In genomic region chr1:25170439-25170838, GRCh38 we compare ENCODE assay signal across 1 cellular context.
TF ChIP-seq lines count a peak whose summit lies in the region.

No MANE protein-coding gene starts in this region.

TF ChIP-seq in HepG2, 621 proteins besides CTCF, POLR2A, EP300 and RAD21 (continued from another document):
- TF ChIP-seq ADNP (CRISPR knock-in tag; IDR thresholded peaks at IDR 0.05) (0 out of 2 replicates have a peak, but pooled peaks have one; percentile 2), ZNF589 (CRISPR knock-in tag; conservative IDR thresholded peaks at IDR 0.05) (no peak), CHD4 (IDR thresholded peaks at IDR 0.05; ENCODE audit: borderline replicate concordance, low read length) (no peak), MYC (CRISPR knock-in tag; IDR thresholded peaks at IDR 0.05; ENCODE audit: borderline replicate concordance) (no peak), NR1H2 (CRISPR knock-in tag; IDR thresholded peaks at IDR 0.05; ENCODE audit: borderline replicate concordance, low read depth) (no peak), ZNF703 (CRISPR knock-in tag; IDR thresholded peaks at IDR 0.05; ENCODE audit: borderline replicate concordance) (no peak), NFRKB (IDR thresholded peaks at IDR 0.05) (no peak), STAG1 (CRISPR knock-in tag; IDR thresholded peaks at IDR 0.05) (no peak), ZNF629 (CRISPR knock-in tag; conservative IDR thresholded peaks at IDR 0.05) (peak; percentile 70), ZNF382 (CRISPR knock-in tag; IDR thresholded peaks at IDR 0.05; ENCODE audit: borderline replicate concordance) (no peak), ZMYM2 (CRISPR knock-in tag; IDR thresholded peaks at IDR 0.05) (no peak), SYNCRIP (IDR thresholded peaks at IDR 0.05; ENCODE audit: insufficient read depth, low read depth, low read length) (no peak), ZKSCAN1 (IDR thresholded peaks at IDR 0.05; ENCODE audit: low read length) (no peak), RNF219 (CRISPR knock-in tag; IDR thresholded peaks at IDR 0.05) (no peak), BRCA1 (CRISPR knock-in tag; IDR thresholded peaks at IDR 0.05) (no peak), BHLHE40 (IDR thresholded peaks at IDR 0.05; ENCODE audit: low read length) (no peak), ZNF547 (CRISPR knock-in tag; IDR thresholded peaks at IDR 0.05) (no peak), ZNF124 (CRISPR knock-in tag; IDR thresholded peaks at IDR 0.05) (no peak), ZMYM3 (CRISPR knock-in tag; IDR thresholded peaks at IDR 0.05) (peak; percentile 31; the same call in 1 of the 2 replicates), ZNF138 (CRISPR knock-in tag; IDR thresholded peaks at IDR 0.05; ENCODE audit: low read depth) (no peak), EHMT2 (IDR thresholded peaks at IDR 0.05; ENCODE audit: borderline replicate concordance, low read depth, low read length) (no peak), BORCS8-MEF2B (CRISPR knock-in tag; IDR thresholded peaks at IDR 0.05) (no peak), MED13 (CRISPR knock-in tag; IDR thresholded peaks at IDR 0.05) (no peak), PHF21A (CRISPR knock-in tag; IDR thresholded peaks at IDR 0.05) (no peak)
